25 cellular contexts compared by ENCODE assay signal in genomic region chr3:107562979-107563531, GRCh38. TPM values are rescaled to one million over a fixed set of nuclear protein-coding genes. Genes with fewer than 3 reads are reported as not detected.
A peak's percentile ranks its signal among the peaks of the same experiment; 100 is the strongest.
DNase-seq lines count a peak whose midpoint lies in the region; ATAC-seq and TF ChIP-seq lines count a peak whose summit lies in the region.
"Had no signal": no experiment of that assay in that cellular context is flagged by ENCODE, and none has a peak within 500 bp of the region (broad histone marks: within the 10 kb centered on the region; RNA-seq: fewer than 3 reads in every experiment).

No MANE protein-coding gene starts in this region.

- no peak overlapping the region for H3K18ac ChIP-seq in mesenchymal stem cell (ENCODE audit: low read depth in 1 of 2, low read length in 2 of 2)

- H2BK15ac ChIP-seq in mesenchymal stem cell (ENCODE audit: low read depth, poor library complexity, severe bottlenecking): no peak overlapping the region

- H4K91ac ChIP-seq in mesenchymal stem cell (ENCODE audit: low read length): no peak overlapping the region

- H2BK5ac ChIP-seq in mesenchymal stem cell (ENCODE audit: low read depth, low read length, poor library complexity, severe bottlenecking): no peak overlapping the region

- H2AK5ac ChIP-seq in mesenchymal stem cell (ENCODE audit: low read length, severe bottlenecking): no peak overlapping the region

- 85% methylated on average over 3 of the region's 3 CpGs for WGBS in SK-N-SH (ENCODE audit: low lambda C conversion rate)
- WGBS in mesenchymal stem cell: 0% methylated on average over 1 of the region's 3 CpGs
- 88% methylated on average over 3 of the region's 3 CpGs for WGBS in esophagus muscularis mucosa
- WGBS in prostate gland: 68% methylated on average over 3 of the region's 3 CpGs

- ATAC-seq in SK-N-SH treated with all-trans-retinoic acid at 6 μM for 48 hours: peak; percentile 24; the same call in 1 of the 3 replicates
- ATAC-seq: activated CD4-positive, alpha-beta T cell treated with anti-CD3 and anti-CD28 coated beads for 36 hours; activated CD8-positive, alpha-beta T cell treated with anti-CD3 and anti-CD28 coated beads, Interleukin-2, amount 10 ng/mL, durations not matched to agents 7 days and 5 days; naive thymus-derived CD4-positive, alpha-beta T cell; PC-3; upper lobe of right lung had no signal

- H3K36me3 ChIP-seq in SK-N-SH (replicated peaks in 1 of 2; ENCODE audit: control insufficient read depth in 1 of 2, insufficient read depth in 2 of 2, low read length in 1 of 2): no peaks in the 10 kb centered on the region
- no peaks in the 10 kb centered on the region for H3K36me3 ChIP-seq in mesenchymal stem cell (ENCODE audit: control insufficient read depth in 1 of 2, insufficient read depth in 2 of 2, low read depth in 1 of 2, low read length in 2 of 2)
- no peaks in the 10 kb centered on the region for H3K36me3 ChIP-seq in esophagus muscularis mucosa
- no peaks in the 10 kb centered on the region for H3K36me3 ChIP-seq in prostate gland
- H3K36me3 ChIP-seq: left ventricle myocardium inferior, suprapubic skin, upper lobe of right lung had no signal

- H3K27ac ChIP-seq in SK-N-SH (ENCODE audit: low read depth in 2 of 2, low read length in 1 of 2) (no peak overlapping the region), mesenchymal stem cell (ENCODE audit: low read length, poor library complexity, severe bottlenecking) (no peak overlapping the region), esophagus muscularis mucosa (replicated peaks in 1 of 4) (no peak overlapping the region), prostate gland (no peak overlapping the region)
- H3K27ac ChIP-seq: epithelial cell of prostate, GM23248, left ventricle myocardium inferior, suprapubic skin, upper lobe of right lung had no signal

- H3K27me3 ChIP-seq in SK-N-SH (ENCODE audit: insufficient read depth): no peaks in the 10 kb centered on the region
- H3K27me3 ChIP-seq in mesenchymal stem cell (ENCODE audit: control insufficient read depth in 1 of 2, insufficient read depth in 1 of 2, low read length in 2 of 2): no peaks in the 10 kb centered on the region
- no peaks in the 10 kb centered on the region for H3K27me3 ChIP-seq in esophagus muscularis mucosa
- no peaks in the 10 kb centered on the region for H3K27me3 ChIP-seq in prostate gland (replicated peaks; ENCODE audit: insufficient read depth)
- H3K27me3 ChIP-seq: suprapubic skin, upper lobe of right lung had no signal

- H3K9me2 ChIP-seq in SK-N-SH: no peaks in the 10 kb centered on the region

- intact Hi-C loops in esophagus muscularis mucosa (cut with DNase I) (no loop called here), prostate gland (cut with DNase I) (no loop called here)

- TF ChIP-seq EP300 in SK-N-SH (IDR thresholded peaks at IDR 0.05; ENCODE audit: borderline replicate concordance in 1 of 2, low read depth in 1 of 2, low read length in 1 of 2) (no peak), esophagus muscularis mucosa (IDR thresholded peaks at IDR 0.05) (no peak)

- POLR2A ChIA-PET in SK-N-SH (lab: Yijun Ruan, JAX): no interaction called here

- H4K20me1 ChIP-seq in SK-N-SH (ENCODE audit: insufficient read depth): no peaks in the 10 kb centered on the region

- DNase-seq in SK-N-SH (no peak), amniotic epithelial cell (ENCODE audit: low read depth) (peak; percentile 6), mesenchymal stem cell (no peak), GM19238 (ENCODE audit: insufficient read length, low spot score) (no peak), esophagus muscularis mucosa (ENCODE audit: extremely low spot score) (no peak), prostate gland (ENCODE audit: low spot score) (no peak)
- no peak for DNase-seq in effector CD8-positive, alpha-beta T cell (lab: John Stamatoyannopoulos, UW)
- DNase-seq: activated CD4-positive, alpha-beta T cell treated with anti-CD3 and anti-CD28 coated beads for 36 hours; activated CD8-positive, alpha-beta T cell treated with anti-CD3 and anti-CD28 coated beads, Interleukin-2, amount 10 ng/mL, durations not matched to agents 7 days and 5 days; activated naive CD4-positive, alpha-beta T cell treated with anti-CD3 and anti-CD28 coated beads for 36 hours; DMS79 treated with DMSO at 0.1 percent for 48 hours; GF-D8; GM23248; left ventricle myocardium inferior; naive thymus-derived CD4-positive, alpha-beta T cell; NCI-H2171 treated with DMSO at 0.1 percent for 48 hours; NCI-H510A treated with DMSO at 0.1 percent for 48 hours; occipital lobe; PC-3; small intestine; stimulated activated naive CD4-positive, alpha-beta T cell; upper lobe of right lung had no signal

- no peak for TF ChIP-seq POLR2A in esophagus muscularis mucosa (IDR thresholded peaks at IDR 0.05; ENCODE audit: low read depth)
- no peak for TF ChIP-seq POLR2A in prostate gland (IDR thresholded peaks at IDR 0.05)

- H3K4ac ChIP-seq in mesenchymal stem cell (ENCODE audit: low read depth in 1 of 2, low read length in 2 of 2): no peak overlapping the region

- H2AFZ ChIP-seq in SK-N-SH (ENCODE audit: low read depth): no peak overlapping the region
- H2AFZ ChIP-seq in mesenchymal stem cell (ENCODE audit: low read depth, low read length): no peak overlapping the region
- H2AFZ ChIP-seq: GM23248 had no signal

- CTCF ChIA-PET in SK-N-SH (lab: Yijun Ruan, JAX): interaction anchor here (1.6 kb wide), 1 partner anchor 12 kb away, joined by 5 read pairs; no protein-coding TSS in a partner anchor

- H3K4me3 ChIP-seq in SK-N-SH (ENCODE audit: low read depth in 2 of 2, low read length in 1 of 2) (no peak overlapping the region), mesenchymal stem cell (ENCODE audit: insufficient read depth in 1 of 2, low read depth in 1 of 2, low read length in 2 of 2) (no peak overlapping the region), esophagus muscularis mucosa (no peak overlapping the region), prostate gland (no peak overlapping the region)
- H3K4me3 ChIP-seq: GM23248, left ventricle myocardium inferior, suprapubic skin, upper lobe of right lung had no signal

- H3K4me1 ChIP-seq in SK-N-SH (ENCODE audit: control insufficient read depth in 1 of 2, insufficient read depth in 2 of 2, low read depth in 1 of 2, low read length in 1 of 2) (peaks cover 0 to 5% of the 10 kb centered on the region in 2 experiments; a peak in 2 of 4 replicates), mesenchymal stem cell (ENCODE audit: control insufficient read depth, insufficient read depth, low read depth, low read length) (no peaks in the 10 kb centered on the region), esophagus muscularis mucosa (peaks cover 0 to 19% (median 9%) of the 10 kb centered on the region in 4 donors), prostate gland (replicated peaks) (no peaks in the 10 kb centered on the region)
- H3K4me1 ChIP-seq: upper lobe of right lung had no signal

- H3K23ac ChIP-seq in mesenchymal stem cell (ENCODE audit: low read length in 2 of 2): no peak overlapping the region

- no peak overlapping the region for H3K9ac ChIP-seq in SK-N-SH
- no peak overlapping the region for H3K9ac ChIP-seq in mesenchymal stem cell (ENCODE audit: low read length)
- H3K9ac ChIP-seq: GM23248 had no signal

- no peak for TF ChIP-seq CTCF in SK-N-SH (IDR thresholded peaks at IDR 0.05)
- no peak for TF ChIP-seq CTCF in esophagus muscularis mucosa (IDR thresholded peaks at IDR 0.05)
- no peak for TF ChIP-seq CTCF in prostate gland (IDR thresholded peaks at IDR 0.05)

- no peak overlapping the region for H3K4me2 ChIP-seq in SK-N-SH
- H3K4me2 ChIP-seq in mesenchymal stem cell (ENCODE audit: low read length, poor library complexity, severe bottlenecking): no peak overlapping the region

- no peak for TF ChIP-seq RAD21 in SK-N-SH (IDR thresholded peaks at IDR 0.05; ENCODE audit: low read length)

- H2BK120ac ChIP-seq in mesenchymal stem cell (ENCODE audit: low read depth, low read length): no peak overlapping the region

- H3K14ac ChIP-seq in mesenchymal stem cell (ENCODE audit: low read length in 2 of 2): no peak overlapping the region

- peaks cover 17% of the 10 kb centered on the region for H3K79me1 ChIP-seq in mesenchymal stem cell (replicated peaks; ENCODE audit: low read length, poor library complexity, severe bottlenecking)

- H4K8ac ChIP-seq in mesenchymal stem cell (ENCODE audit: low read length): peak overlapping the region; percentile 72

- peaks cover 8% of the 10 kb centered on the region for H3K79me2 ChIP-seq in SK-N-SH (ENCODE audit: insufficient read depth)

- no peak overlapping the region for H2BK12ac ChIP-seq in mesenchymal stem cell (ENCODE audit: low read length in 2 of 2)

- no peaks in the 10 kb centered on the region for H3K9me3 ChIP-seq in SK-N-SH
- H3K9me3 ChIP-seq in mesenchymal stem cell (ENCODE audit: control insufficient read depth, low read length): no peaks in the 10 kb centered on the region
- H3K9me3 ChIP-seq in esophagus muscularis mucosa: no peaks in the 10 kb centered on the region
- no peaks in the 10 kb centered on the region for H3K9me3 ChIP-seq in prostate gland
- H3K9me3 ChIP-seq: left ventricle myocardium inferior, suprapubic skin, upper lobe of right lung had no signal

- no peaks in the 10 kb centered on the region for H3F3A ChIP-seq in SK-N-SH (replicated peaks; ENCODE audit: insufficient read depth)

TF ChIP-seq in SK-N-SH treated with all-trans-retinoic acid at 6 μM for 48 hours, 23 proteins besides CTCF, POLR2A, EP300 and RAD21:
- no peak for TF ChIP-seq ESRRG (CRISPR knock-in tag; IDR thresholded peaks at IDR 0.05)
- no peak for TF ChIP-seq GLIS3 (CRISPR knock-in tag; IDR thresholded peaks at IDR 0.05)

TF ChIP-seq in SK-N-SH, 30 proteins besides CTCF, POLR2A, EP300 and RAD21:
- TF ChIP-seq NRF1 (IDR thresholded peaks at IDR 0.05; ENCODE audit: low read depth, low read length) (no peak), TEAD4 (IDR thresholded peaks at IDR 0.05; ENCODE audit: borderline replicate concordance, insufficient read depth) (no peak), USF2 (IDR thresholded peaks at IDR 0.05; ENCODE audit: borderline replicate concordance, low read depth, low read length) (no peak)
TF ChIP-seq in SK-N-SH: peak in this region for 0.

RNA-seq across cellular contexts. Expression of gene BBX, which starts 40.3 kb away (rescaled TPM):
- polyA plus RNA-seq in SK-N-SH (2012; rRNA removed): 13.7 and 14.2 TPM in 2 replicates
- polyA plus RNA-seq in SK-N-SH (2012; cell fraction: cytosol; rRNA removed): 18.4 and 18.8 TPM in 2 replicates
- 11.8 and 21.9 TPM in 2 replicates for polyA plus RNA-seq in SK-N-SH (2012; cell fraction: nucleus; rRNA removed)
- 37.7 TPM for polyA plus RNA-seq in mesenchymal stem cell (2013, experiment 1 of 2)
- polyA plus RNA-seq in mesenchymal stem cell (2013, experiment 2 of 2): 38.4 TPM
- total RNA-seq in esophagus muscularis mucosa (10 to 100 TPM; 49.2 to 78.9 (median 77.9) TPM), prostate gland (100 to 1,000 TPM in 1 of 2 donors, 10 to 100 TPM in 1; 94.7 to 226 TPM)
